ENCODE assay signal across 10 cellular contexts in genomic region chr1:159867322-159868064, GRCh38. TPM values are rescaled to one million over a fixed set of nuclear protein-coding genes. Genes with fewer than 3 reads are reported as not detected.
DNase-seq lines count a peak whose midpoint lies in the region; ATAC-seq and TF ChIP-seq lines count a peak whose summit lies in the region.
"Had no signal": no experiment of that assay in that cellular context is flagged by ENCODE, and none has a peak within 500 bp of the region (broad histone marks: within the 10 kb centered on the region; RNA-seq: fewer than 3 reads in every experiment).

No MANE protein-coding gene starts in this region.

- H3K4me1 Mint-ChIP-seq in neural progenitor cell = peaks cover 14% of the 10 kb centered on the region

- no peaks in the 10 kb centered on the region for H3K79me2 ChIP-seq in neural progenitor cell (ENCODE audit: low read depth)
- no peaks in the 10 kb centered on the region for H3K79me2 ChIP-seq in SK-N-SH (ENCODE audit: insufficient read depth)

- H3K9ac ChIP-seq in neural progenitor cell (no peak overlapping the region), SK-N-SH (no peak overlapping the region)

- H3K4me1 ChIP-seq in neural progenitor cell (peaks cover 14% of the 10 kb centered on the region), SK-N-SH (ENCODE audit: control insufficient read depth in 1 of 2, insufficient read depth in 2 of 2, low read depth in 1 of 2, low read length in 1 of 2) (peaks cover 5 to 9% of the 10 kb centered on the region in 2 experiments; a peak in 1 of 4 replicates)

- H3F3A ChIP-seq in neural progenitor cell (ENCODE audit: low read depth) = no peaks in the 10 kb centered on the region
- H3F3A ChIP-seq in SK-N-SH (replicated peaks; ENCODE audit: insufficient read depth) = no peaks in the 10 kb centered on the region

- H3K36me3 ChIP-seq in neural progenitor cell (no peaks in the 10 kb centered on the region), SK-N-SH (replicated peaks in 1 of 2; ENCODE audit: control insufficient read depth in 1 of 2, insufficient read depth in 2 of 2, low read length in 1 of 2) (no peaks in the 10 kb centered on the region)

- H4K20me1 ChIP-seq in neural progenitor cell (ENCODE audit: low read depth) (no peaks in the 10 kb centered on the region), SK-N-SH (ENCODE audit: insufficient read depth) (no peaks in the 10 kb centered on the region)

- H3K4me3 Mint-ChIP-seq in neural progenitor cell = no peak overlapping the region

- H3K9me3 ChIP-seq in neural progenitor cell (ENCODE audit: low read depth) (no peaks in the 10 kb centered on the region), SK-N-SH (no peaks in the 10 kb centered on the region)

- TF ChIP-seq RAD21 in SK-N-SH (IDR thresholded peaks at IDR 0.05; ENCODE audit: low read length) = no peak

- H3K27ac ChIP-seq in neural progenitor cell (no peak overlapping the region), SK-N-SH (ENCODE audit: low read depth in 2 of 2, low read length in 1 of 2) (no peak overlapping the region)

- H3K4me3 ChIP-seq in epithelial cell of esophagus (ENCODE audit: low read length) (no peak overlapping the region), neural progenitor cell (no peak overlapping the region), SK-N-SH (ENCODE audit: low read depth in 2 of 2, low read length in 1 of 2) (no peak overlapping the region)

- H3K27me3 Mint-ChIP-seq in neural progenitor cell (ENCODE audit: insufficient read depth, low read depth) = peaks cover 7% of the 10 kb centered on the region

- no peak overlapping the region for H2AFZ ChIP-seq in neural progenitor cell (replicated peaks)
- H2AFZ ChIP-seq in SK-N-SH (ENCODE audit: low read depth) = no peak overlapping the region

- H3K36me3 Mint-ChIP-seq in neural progenitor cell = no peaks in the 10 kb centered on the region

- in situ Hi-C loops in G401 (cut with HindIII; ENCODE audit: low sequenced_read_pairs) = no loop called here

- H3K9me2 ChIP-seq in SK-N-SH = no peaks in the 10 kb centered on the region

- H3K4me2 ChIP-seq in neural progenitor cell (no peak overlapping the region), SK-N-SH (no peak overlapping the region)

- DNase-seq in G401 (ENCODE audit: low spot score) (peak; percentile 34), NCI-H226 (peak; percentile 27), epithelial cell of esophagus (ENCODE audit: low read depth) (peak; percentile 86), neural progenitor cell (ENCODE audit: low spot score) (no peak), SK-N-SH (no peak), hypothalamus (lab: John Stamatoyannopoulos, UW) (no peak)
- DNase-seq: GF-D8; stimulated activated CD4-positive, alpha-beta T cell treated with anti-CD3 and anti-CD28 coated beads, Interleukin-1b, Interleukin-23, amount 100 ng/mL, for 48 hours had no signal

- no peak for ATAC-seq in GM21723 (IDR thresholded peaks at IDR 0.05; ENCODE audit: unreplicated experiment)
- no peak for ATAC-seq in HG03442 (IDR thresholded peaks at IDR 0.05; ENCODE audit: unreplicated experiment)

- CTCF ChIA-PET in SK-N-SH (lab: Yijun Ruan, JAX) = interaction anchor here (1.7 to 7.1 kb wide), 2 partner anchors 25 to 69 kb away, joined by 5 to 46 read pairs; no protein-coding TSS in a partner anchor

- TF ChIP-seq CTCF in epithelial cell of esophagus (IDR thresholded peaks at IDR 0.05; ENCODE audit: insufficient read depth, low read depth, low read length, missing control alignments) (no peak), neural progenitor cell (IDR thresholded peaks at IDR 0.05) (no peak), SK-N-SH (IDR thresholded peaks at IDR 0.05) (no peak)

- peaks cover 2% of the 10 kb centered on the region for H3K9me3 Mint-ChIP-seq in neural progenitor cell

- POLR2A ChIA-PET in SK-N-SH (lab: Yijun Ruan, JAX) = no interaction called here

- no peak for TF ChIP-seq EP300 in SK-N-SH (IDR thresholded peaks at IDR 0.05; ENCODE audit: borderline replicate concordance in 1 of 2, low read depth in 1 of 2, low read length in 1 of 2)

- H3K27ac Mint-ChIP-seq in neural progenitor cell = peak overlapping the region; percentile 8

- WGBS in SK-N-SH (ENCODE audit: low lambda C conversion rate) = 78% methylated on average over 13 of the region's 13 CpGs

- H3K27me3 ChIP-seq in neural progenitor cell = no peaks in the 10 kb centered on the region
- no peaks in the 10 kb centered on the region for H3K27me3 ChIP-seq in SK-N-SH (ENCODE audit: insufficient read depth)

TF ChIP-seq in SK-N-SH, 30 proteins besides CTCF, POLR2A, EP300 and RAD21:
- TF ChIP-seq GATA2 (CRISPR knock-in tag; IDR thresholded peaks at IDR 0.05) = no peak
- TF ChIP-seq, protein P1, sequence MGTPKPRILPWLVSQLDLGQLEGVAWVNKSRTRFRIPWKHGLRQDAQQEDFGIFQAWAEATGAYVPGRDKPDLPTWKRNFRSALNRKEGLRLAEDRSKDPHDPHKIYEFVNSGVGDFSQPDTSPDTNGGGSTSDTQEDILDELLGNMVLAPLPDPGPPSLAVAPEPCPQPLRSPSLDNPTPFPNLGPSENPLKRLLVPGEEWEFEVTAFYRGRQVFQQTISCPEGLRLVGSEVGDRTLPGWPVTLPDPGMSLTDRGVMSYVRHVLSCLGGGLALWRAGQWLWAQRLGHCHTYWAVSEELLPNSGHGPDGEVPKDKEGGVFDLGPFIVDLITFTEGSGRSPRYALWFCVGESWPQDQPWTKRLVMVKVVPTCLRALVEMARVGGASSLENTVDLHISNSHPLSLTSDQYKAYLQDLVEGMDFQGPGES (IDR thresholded peaks at IDR 0.05; ENCODE audit: low read depth, low read length) = no peak
- no peak for TF ChIP-seq USF2 (IDR thresholded peaks at IDR 0.05; ENCODE audit: borderline replicate concordance, low read depth, low read length)
- TF ChIP-seq PBX3 (IDR thresholded peaks at IDR 0.05) = no peak
- TF ChIP-seq FOSL2 (IDR thresholded peaks at IDR 0.05; ENCODE audit: borderline replicate concordance, low read depth) = no peak
- no peak for TF ChIP-seq EZH2phosphoT487 (IDR thresholded peaks at IDR 0.05; ENCODE audit: borderline replicate concordance, low read depth)
- TF ChIP-seq, protein P2, sequence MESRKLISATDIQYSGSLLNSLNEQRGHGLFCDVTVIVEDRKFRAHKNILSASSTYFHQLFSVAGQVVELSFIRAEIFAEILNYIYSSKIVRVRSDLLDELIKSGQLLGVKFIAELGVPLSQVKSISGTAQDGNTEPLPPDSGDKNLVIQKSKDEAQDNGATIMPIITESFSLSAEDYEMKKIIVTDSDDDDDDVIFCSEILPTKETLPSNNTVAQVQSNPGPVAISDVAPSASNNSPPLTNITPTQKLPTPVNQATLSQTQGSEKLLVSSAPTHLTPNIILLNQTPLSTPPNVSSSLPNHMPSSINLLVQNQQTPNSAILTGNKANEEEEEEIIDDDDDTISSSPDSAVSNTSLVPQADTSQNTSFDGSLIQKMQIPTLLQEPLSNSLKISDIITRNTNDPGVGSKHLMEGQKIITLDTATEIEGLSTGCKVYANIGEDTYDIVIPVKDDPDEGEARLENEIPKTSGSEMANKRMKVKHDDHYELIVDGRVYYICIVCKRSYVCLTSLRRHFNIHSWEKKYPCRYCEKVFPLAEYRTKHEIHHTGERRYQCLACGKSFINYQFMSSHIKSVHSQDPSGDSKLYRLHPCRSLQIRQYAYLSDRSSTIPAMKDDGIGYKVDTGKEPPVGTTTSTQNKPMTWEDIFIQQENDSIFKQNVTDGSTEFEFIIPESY (IDR thresholded peaks at IDR 0.05; ENCODE audit: borderline replicate concordance, low read depth) = no peak
- TF ChIP-seq JUND (IDR thresholded peaks at IDR 0.05) = no peak
- TF ChIP-seq RFX5 (IDR thresholded peaks at IDR 0.05; ENCODE audit: low read length) = no peak
TF ChIP-seq in SK-N-SH: peak in this region for 0.

RNA-seq across cellular contexts. Expression of gene VSIG8, which starts 5.0 kb away (rescaled TPM):
- total RNA-seq in G401 (2014; rRNA removed; shearing (Covaris generic)) = not detected in 2 replicates
- total RNA-seq in neural progenitor cell (ENCODE audit: low replicate concordance) = not detected in 2 replicates
- not detected in 2 replicates for polyA plus RNA-seq in SK-N-SH (2012; rRNA removed)
- 0.03 and 0.08 TPM in 2 replicates for polyA plus RNA-seq in SK-N-SH (2012; cell fraction: cytosol; rRNA removed)
- polyA plus RNA-seq in SK-N-SH (2012; cell fraction: nucleus; rRNA removed) = 0.19 and 0.27 TPM in 2 replicates

RNA-seq across cellular contexts. Expression of gene CFAP45, which starts 32.5 kb away (rescaled TPM):
- not detected in 2 replicates for total RNA-seq in G401 (2014; rRNA removed; shearing (Covaris generic))
- not detected in 2 replicates for total RNA-seq in neural progenitor cell (ENCODE audit: low replicate concordance)
- 0.57 and 0.74 TPM in 2 replicates for polyA plus RNA-seq in SK-N-SH (2012; rRNA removed)
- polyA plus RNA-seq in SK-N-SH (2012; cell fraction: cytosol; rRNA removed) = 0.51 and 0.66 TPM in 2 replicates
- 0.95 and 2.1 TPM in 2 replicates for polyA plus RNA-seq in SK-N-SH (2012; cell fraction: nucleus; rRNA removed)

RNA-seq across cellular contexts. Expression of gene SLAMF8, which starts 40.8 kb away (rescaled TPM):
- not detected in 2 replicates for total RNA-seq in G401 (2014; rRNA removed; shearing (Covaris generic))
- total RNA-seq in neural progenitor cell (ENCODE audit: low replicate concordance) = not detected in 2 replicates
- polyA plus RNA-seq in SK-N-SH (2012; rRNA removed) = not detected in 2 replicates
- not detected in 2 replicates for polyA plus RNA-seq in SK-N-SH (2012; cell fraction: cytosol; rRNA removed)
- polyA plus RNA-seq in SK-N-SH (2012; cell fraction: nucleus; rRNA removed) = 0.07 and 0.10 TPM in 2 replicates

RNA-seq across cellular contexts. Expression of gene TAGLN2, which starts 57.8 kb away (rescaled TPM):
- 27.1 and 49.8 TPM in 2 replicates for total RNA-seq in G401 (2014; rRNA removed; shearing (Covaris generic))
- total RNA-seq in neural progenitor cell (ENCODE audit: low replicate concordance) = 3.9 and 12.1 TPM in 2 replicates
- 625 and 646 TPM in 2 replicates for polyA plus RNA-seq in SK-N-SH (2012; rRNA removed)
- polyA plus RNA-seq in SK-N-SH (2012; cell fraction: cytosol; rRNA removed) = 361 and 510 TPM in 2 replicates
- 304 and 445 TPM in 2 replicates for polyA plus RNA-seq in SK-N-SH (2012; cell fraction: nucleus; rRNA removed)

Comparison
In these comparisons a context has a peak if more than half of its experiments do, and no peak if none do; other contexts are left out.
1. DNase-seq: peak in G401 (single experiment), NCI-H226 (single experiment) and epithelial cell of esophagus (single experiment); none in neural progenitor cell (single experiment), SK-N-SH (single experiment) and hypothalamus (0 of 51).